ENCODE assay signal across 13 cellular contexts in genomic region chr14:67527756-67528155, GRCh38. TPM values are rescaled to one million over a fixed set of nuclear protein-coding genes. Genes with fewer than 3 reads are reported as not detected.
A peak's percentile ranks its signal among the peaks of the same experiment; 100 is the strongest.
DNase-seq lines count a peak whose midpoint lies in the region; ATAC-seq and TF ChIP-seq lines count a peak whose summit lies in the region.
"Had no signal": no experiment of that assay in that cellular context is flagged by ENCODE, and none has a peak within 500 bp of the region (broad histone marks: within the 10 kb centered on the region; RNA-seq: fewer than 3 reads in every experiment).

No MANE protein-coding gene starts in this region.

- no peak overlapping the region for H2AFZ ChIP-seq in parathyroid adenoma

- H3K27me3 ChIP-seq in dorsolateral prefrontal cortex (no peaks in the 10 kb centered on the region), parathyroid adenoma (ENCODE audit: control insufficient read depth, insufficient read depth, low read length) (no peaks in the 10 kb centered on the region)

- H3K9ac ChIP-seq in parathyroid adenoma, result no peak overlapping the region

- no peaks in the 10 kb centered on the region for H3K9me3 ChIP-seq in parathyroid adenoma (ENCODE audit: control insufficient read depth, low read length)
- H3K9me3 ChIP-seq: A549, Caco-2 had no signal

- peaks cover 5% of the 10 kb centered on the region for H3K4me1 ChIP-seq in parathyroid adenoma
- H3K4me1 ChIP-seq: A549 had no signal

- no peak for ATAC-seq in HG02938 (IDR thresholded peaks at IDR 0.05; ENCODE audit: unreplicated experiment)

- H3K4me2 ChIP-seq in parathyroid adenoma (ENCODE audit: low read length), result no peak overlapping the region
- H3K4me2 ChIP-seq: A549 had no signal

- no peaks in the 10 kb centered on the region for H3K79me2 ChIP-seq in parathyroid adenoma

- in situ Hi-C loops in G401 (cut with HindIII; ENCODE audit: low sequenced_read_pairs), result no loop called here

- DNase-seq in dorsolateral prefrontal cortex (no peak), G401 (ENCODE audit: low spot score) (no peak), iPS-NIHi11 (ENCODE audit: low spot score) (no peak)
- DNase-seq in activated effector memory CD4-positive, alpha-beta T cell treated with Interleukin-2 at 50 U/mL for 16 hours, result no peak
- DNase-seq: Caco-2; CD8-positive, alpha-beta memory T cell; DND-41; GF-D8; H7 had no signal

- H3K4me3 ChIP-seq in dorsolateral prefrontal cortex, result no peak overlapping the region
- no peak overlapping the region for H3K4me3 ChIP-seq in parathyroid adenoma (ENCODE audit: low read depth, low read length)
- H3K4me3 ChIP-seq: A549 had no signal

- no peaks in the 10 kb centered on the region for H3K36me3 ChIP-seq in parathyroid adenoma (ENCODE audit: control insufficient read depth, insufficient read depth, low read length)

- peak overlapping the region; percentile 97 for H3K27ac ChIP-seq in VCaP
- peak overlapping the region in 57 of 59 donors; percentile 6 to 100 (median 77) for H3K27ac ChIP-seq in dorsolateral prefrontal cortex
- H3K27ac ChIP-seq in parathyroid adenoma, result peak overlapping the region; percentile 64
- H3K27ac ChIP-seq: A549 had no signal

- intact Hi-C loops in dorsolateral prefrontal cortex (cut with DNase I), result loop anchor here (2.0 to 10.0 kb wide), 4 partner anchors 43 to 287 kb away; partner anchors contain the start of genes RAD51B (in 1 of the 2) and ZFYVE26 (in 1 of the 2)

- no peak for TF ChIP-seq CTCF in VCaP (conservative IDR thresholded peaks at IDR 0.05)
- no peak for TF ChIP-seq CTCF in dorsolateral prefrontal cortex (IDR thresholded peaks at IDR 0.05 in 54 of 56, conservative IDR thresholded peaks at IDR 0.05 in 2 of 56; ENCODE audit: low read depth in 1 of 56, partially characterized antibody in 56 of 56)
- TF ChIP-seq CTCF in parathyroid adenoma (IDR thresholded peaks at IDR 0.05), result no peak

RNA-seq across cellular contexts. Expression of gene PLEKHH1, which starts 5.3 kb away (rescaled TPM):
- total RNA-seq in dorsolateral prefrontal cortex, result 100 to 1,000 TPM in 105 of 120 experiments, 10 to 100 TPM in 15; 42.5 to 965 (median 248) TPM
- 4.8 and 8.6 TPM in 2 replicates for total RNA-seq in G401 (2014; rRNA removed; shearing (Covaris generic))

RNA-seq across cellular contexts. Expression of gene TMEM229B, which starts 39.2 kb away (rescaled TPM):
- total RNA-seq in dorsolateral prefrontal cortex, result 10 to 100 TPM; 11.6 to 46.8 (median 28.2) TPM
- 0.18 and 0.41 TPM in 2 replicates for total RNA-seq in G401 (2014; rRNA removed; shearing (Covaris generic))
- total RNA-seq: Caco-2 had no signal
